Comparison of ENCODE assay signal across 12 cellular contexts in genomic region chr19:51746731-51747130, GRCh38. TPM values are rescaled to one million over a fixed set of nuclear protein-coding genes. Genes with fewer than 3 reads are reported as not detected.
"Had no signal": no experiment of that assay in that cellular context is flagged by ENCODE, and none has a peak within 500 bp of the region (broad histone marks: within the 10 kb centered on the region; RNA-seq: fewer than 3 reads in every experiment).

No MANE protein-coding gene starts in this region.

- DNase-seq: GM23248, GOT3, H7, HFFc6, IMR-90, KBM-7 had no signal

- H3K36me3 ChIP-seq: HAP-1 had no signal

- ATAC-seq: HCT116 had no signal

- H3K27ac ChIP-seq: GM23248, KMS-11 had no signal

- H3K9ac ChIP-seq: GM23248, KMS-11 had no signal

- H3K4me2 ChIP-seq: KMS-11 had no signal

- H3K9me3 ChIP-seq: HAP-1 had no signal

- H3K4me1 ChIP-seq: HAP-1 had no signal

- H2AFZ ChIP-seq: GM23248 had no signal

- H3K4me3 ChIP-seq: GM23248, HAP-1 had no signal

- FAIRE-seq: HTR-8/SVneo had no signal

RNA-seq across cellular contexts. Expression of gene FPR1, which starts 4.9 kb away (rescaled TPM):
- total RNA-seq: GM23248, H7, HT-29, IMR-90 had no signal
- polyA plus RNA-seq: GM23248, IMR-90 had no signal

RNA-seq across cellular contexts. Expression of gene FPR2, which starts 14.2 kb away (rescaled TPM):
- total RNA-seq: GM23248, H7, HFFc6, HT-29, IMR-90 had no signal
- polyA plus RNA-seq: GM23248, IMR-90 had no signal

RNA-seq across cellular contexts. Expression of gene HAS1, which starts 22.9 kb away (rescaled TPM):
- total RNA-seq: H4, H7, HFFc6, IMR-90 had no signal
- polyA plus RNA-seq: GM23248, IMR-90 had no signal

RNA-seq across cellular contexts. Expression of gene FPR3, which starts 48.2 kb away (rescaled TPM):
- total RNA-seq: GM23248, H7, HFFc6, HT-29, IMR-90 had no signal
- polyA plus RNA-seq: GM23248, IMR-90 had no signal
